Comparison of ENCODE assay signal across 15 cellular contexts in genomic region chr5:135978212-135978631, GRCh38. TPM values are rescaled to one million over a fixed set of nuclear protein-coding genes. Genes with fewer than 3 reads are reported as not detected.
"Had no signal": no experiment of that assay in that cellular context is flagged by ENCODE, and none has a peak within 500 bp of the region (broad histone marks: within the 10 kb centered on the region; RNA-seq: fewer than 3 reads in every experiment).

No MANE protein-coding gene starts in this region.

- H3K9me3 ChIP-seq: left lung, thyroid gland, vagina had no signal

- H3K27me3 ChIP-seq: thyroid gland, vagina had no signal

- H3K4me3 ChIP-seq: cardiac muscle cell, coronary artery, left lung, skin epidermis, thyroid gland, vagina had no signal

- H3K4me1 ChIP-seq: thyroid gland had no signal

- DNase-seq: activated B cell treated with CpG ODN at 0.5 μM for 24 hours; activated CD4-positive, alpha-beta T cell treated with anti-CD3 and anti-CD28 coated beads, Interleukin-2, amount 10 ng/mL, durations not matched to agents 24 days and 14 days; activated naive CD4-positive, alpha-beta T cell treated with Interleukin-2 at 50 U/mL for 16 hours; activated naive CD8-positive, alpha-beta T cell treated with anti-CD3 and anti-CD28 coated beads, Interleukin-2, amount 50 U/mL, for 24 hours; foreskin fibroblast; T-helper 1 cell; thyroid gland had no signal

- H3K27ac ChIP-seq: cardiac muscle cell, left lung, thyroid gland, vagina had no signal

- H3K36me3 ChIP-seq: cardiac muscle cell, left lung, thyroid gland, vagina had no signal

RNA-seq across cellular contexts. Expression of gene LECT2, which starts 23.4 kb away (rescaled TPM):
- total RNA-seq: activated B cell treated with CpG ODN at 0.5 μM for 24 hours; activated CD4-positive, alpha-beta T cell treated with anti-CD3 and anti-CD28 coated beads, Interleukin-2, amount 10 ng/mL, durations not matched to agents 24 days and 14 days; cardiac muscle cell; left lung; osteocyte; thyroid gland; vagina had no signal
- polyA plus RNA-seq: cardiac muscle cell, esophagus, neural cell had no signal

RNA-seq across cellular contexts. Expression of gene TGFBI, which starts 50.6 kb away (rescaled TPM):
- total RNA-seq: activated CD4-positive, alpha-beta T cell treated with anti-CD3 and anti-CD28 coated beads, Interleukin-2, amount 10 ng/mL, durations not matched to agents 24 days and 14 days had no signal
